1 cellular context compared by ENCODE assay signal in genomic region chr1:209505044-209505443, GRCh38.
TF ChIP-seq lines count a peak whose summit lies in the region.

No MANE protein-coding gene starts in this region.

TF ChIP-seq in SK-N-SH, 30 proteins besides CTCF, POLR2A, EP300 and RAD21 (continued from another document):
- TF ChIP-seq REST (IDR thresholded peaks at IDR 0.05; ENCODE audit: low read depth, low read length) (no peak), CHD2 (IDR thresholded peaks at IDR 0.05; ENCODE audit: low read length, partially characterized antibody) (no peak)
TF ChIP-seq in SK-N-SH: peak in this region for 1.
